18 cellular contexts compared by ENCODE assay signal in genomic region chr14:21219120-21219519, GRCh38. TPM values are rescaled to one million over a fixed set of nuclear protein-coding genes. Genes with fewer than 3 reads are reported as not detected.
A peak's percentile ranks its signal among the peaks of the same experiment; 100 is the strongest.
DNase-seq lines count a peak whose midpoint lies in the region; ATAC-seq and TF ChIP-seq lines count a peak whose summit lies in the region.
"Had no signal": no experiment of that assay in that cellular context is flagged by ENCODE, and none has a peak within 500 bp of the region (broad histone marks: within the 10 kb centered on the region; RNA-seq: fewer than 3 reads in every experiment).

No MANE protein-coding gene starts in this region.

- H3K27me3 Mint-ChIP-seq in activated naive CD4-positive, alpha-beta T cell treated with anti-CD3 and anti-CD28 coated beads for 36 hours (ENCODE audit: low read depth), result no peaks in the 10 kb centered on the region
- H3K27me3 Mint-ChIP-seq in activated naive CD4-positive, alpha-beta T cell treated with anti-CD3 and anti-CD28 coated beads, Interleukin-2, amount 10 ng/mL, durations not matched to agents 7 days and 5 days, result no peaks in the 10 kb centered on the region
- H3K27me3 Mint-ChIP-seq in effector memory CD8-positive, alpha-beta T cell, result no peaks in the 10 kb centered on the region

- H3K27me3 ChIP-seq in RWPE2 (ENCODE audit: insufficient read depth, poor library complexity, severe bottlenecking) (no peaks in the 10 kb centered on the region), skeletal muscle tissue (ENCODE audit: control insufficient read depth in 3 of 3, insufficient read depth in 3 of 3, low read length in 3 of 3) (no peaks in the 10 kb centered on the region), A673 (replicated peaks; ENCODE audit: insufficient read depth, low read depth, low read length, poor library complexity) (no peaks in the 10 kb centered on the region)
- H3K27me3 ChIP-seq: neural progenitor cell, stomach, vagina had no signal

- peaks cover 88% of the 10 kb centered on the region for H3K4me1 Mint-ChIP-seq in activated naive CD4-positive, alpha-beta T cell treated with anti-CD3 and anti-CD28 coated beads for 36 hours (ENCODE audit: low read depth)
- peaks cover 59% of the 10 kb centered on the region for H3K4me1 Mint-ChIP-seq in activated naive CD4-positive, alpha-beta T cell treated with anti-CD3 and anti-CD28 coated beads, Interleukin-2, amount 10 ng/mL, durations not matched to agents 7 days and 5 days
- peaks cover 56 to 72% of the 10 kb centered on the region in 2 donors for H3K4me1 Mint-ChIP-seq in effector memory CD8-positive, alpha-beta T cell (ENCODE audit: low read depth in 2 of 2)

- H3K9me3 ChIP-seq in RWPE2 (ENCODE audit: severe bottlenecking) (no peaks in the 10 kb centered on the region), skeletal muscle tissue (ENCODE audit: control insufficient read depth in 3 of 3, low read length in 3 of 3) (no peaks in the 10 kb centered on the region), A673 (ENCODE audit: low read depth, low read length, poor library complexity, severe bottlenecking) (no peaks in the 10 kb centered on the region)
- H3K9me3 ChIP-seq: stomach, vagina had no signal

- no TSS peak for BruUV-seq in A673 (replicated peaks; lab: Mats Ljungman, UMichigan)

- POLR2A ChIA-PET in A673 (lab: Charles Lee; ENCODE audit: low non-redundant PET), result no interaction called here

- no peak overlapping the region for H3K9ac ChIP-seq in skeletal muscle tissue (ENCODE audit: low read depth in 1 of 3, low read length in 3 of 3)
- H3K9ac ChIP-seq: neural progenitor cell had no signal

- H3K36me3 ChIP-seq in RWPE2 (ENCODE audit: low read depth) (peaks cover 100% of the 10 kb centered on the region), skeletal muscle tissue (ENCODE audit: control insufficient read depth in 3 of 3, insufficient read depth in 3 of 3, low read length in 3 of 3) (peaks cover 12 to 24% (median 15%) of the 10 kb centered on the region in 3 donors), A673 (ENCODE audit: insufficient read depth, low read length, poor library complexity, severe bottlenecking) (peaks cover 96% of the 10 kb centered on the region)

- no peak for ATAC-seq in RWPE2 (ENCODE audit: low read depth)
- no peak for ATAC-seq in effector memory CD8-positive, alpha-beta T cell (replicated peaks)
- ATAC-seq in HG02678 (IDR thresholded peaks at IDR 0.05; ENCODE audit: unreplicated experiment), result no peak
- no peak for ATAC-seq in HG03045 (IDR thresholded peaks at IDR 0.05; ENCODE audit: unreplicated experiment)

- H3K36me3 Mint-ChIP-seq in activated naive CD4-positive, alpha-beta T cell treated with anti-CD3 and anti-CD28 coated beads for 36 hours (ENCODE audit: low read depth), result peaks cover 67% of the 10 kb centered on the region
- H3K36me3 Mint-ChIP-seq in activated naive CD4-positive, alpha-beta T cell treated with anti-CD3 and anti-CD28 coated beads, Interleukin-2, amount 10 ng/mL, durations not matched to agents 7 days and 5 days, result peaks cover 59% of the 10 kb centered on the region
- peaks cover 99% of the 10 kb centered on the region for H3K36me3 Mint-ChIP-seq in effector memory CD8-positive, alpha-beta T cell (ENCODE audit: insufficient read depth)

- intact Hi-C loops in activated naive CD4-positive, alpha-beta T cell treated with anti-CD3 and anti-CD28 coated beads for 36 hours (cut with micrococcal nuclease), result no loop called here
- intact Hi-C loops in A673 (cut with micrococcal nuclease; ENCODE audit: unreplicated experiment), result no loop called here

- TF ChIP-seq CTCF in RWPE2 (IDR thresholded peaks at IDR 0.05; ENCODE audit: poor library complexity, severe bottlenecking) (no peak), A673 (conservative IDR thresholded peaks at IDR 0.05; ENCODE audit: low read depth, low read length) (no peak)

- peak overlapping the region; percentile 27 for H3K27ac ChIP-seq in RWPE2 (ENCODE audit: poor library complexity, severe bottlenecking)
- H3K27ac ChIP-seq in skeletal muscle tissue (ENCODE audit: low read depth, low read length), result peak overlapping the region; percentile 4
- H3K27ac ChIP-seq in A673 (ENCODE audit: low read depth, low read length, poor library complexity, severe bottlenecking), result no peak overlapping the region
- H3K27ac ChIP-seq: neural progenitor cell, vagina had no signal

- CTCF ChIA-PET in activated naive CD4-positive, alpha-beta T cell treated with anti-CD3 and anti-CD28 coated beads for 36 hours (lab: Charles Lee), result no interaction called here
- CTCF ChIA-PET in activated naive CD4-positive, alpha-beta T cell treated with anti-CD3 and anti-CD28 coated beads, Interleukin-2, amount 10 ng/mL, durations not matched to agents 7 days and 5 days (lab: Charles Lee), result no interaction called here
- CTCF ChIA-PET in A673 (lab: Charles Lee), result no interaction called here

- H3K4me1 ChIP-seq in RWPE2 (ENCODE audit: insufficient read depth, poor library complexity, severe bottlenecking) (peaks cover 35% of the 10 kb centered on the region), skeletal muscle tissue (ENCODE audit: control insufficient read depth in 3 of 3, insufficient read depth in 3 of 3, low read length in 3 of 3) (peaks cover 4 to 24% (median 15%) of the 10 kb centered on the region in 3 donors), A673 (ENCODE audit: insufficient read depth, low read length, poor library complexity, severe bottlenecking) (peaks cover 21% of the 10 kb centered on the region)
- H3K4me1 ChIP-seq: neural progenitor cell had no signal

- no peak overlapping the region for H3K4me3 Mint-ChIP-seq in activated naive CD4-positive, alpha-beta T cell treated with anti-CD3 and anti-CD28 coated beads for 36 hours
- no peak overlapping the region for H3K4me3 Mint-ChIP-seq in activated naive CD4-positive, alpha-beta T cell treated with anti-CD3 and anti-CD28 coated beads, Interleukin-2, amount 10 ng/mL, durations not matched to agents 7 days and 5 days
- peak overlapping the region in 1 of 2 donors; percentile 6 for H3K4me3 Mint-ChIP-seq in effector memory CD8-positive, alpha-beta T cell
- H3K4me3 Mint-ChIP-seq: neural progenitor cell had no signal

- no peaks in the 10 kb centered on the region for H3K9me3 Mint-ChIP-seq in activated naive CD4-positive, alpha-beta T cell treated with anti-CD3 and anti-CD28 coated beads for 36 hours
- no peaks in the 10 kb centered on the region for H3K9me3 Mint-ChIP-seq in activated naive CD4-positive, alpha-beta T cell treated with anti-CD3 and anti-CD28 coated beads, Interleukin-2, amount 10 ng/mL, durations not matched to agents 7 days and 5 days
- H3K9me3 Mint-ChIP-seq in effector memory CD8-positive, alpha-beta T cell, result no peaks in the 10 kb centered on the region
- H3K9me3 Mint-ChIP-seq: neural progenitor cell had no signal

- peak overlapping the region; percentile 75 for H3K27ac Mint-ChIP-seq in activated naive CD4-positive, alpha-beta T cell treated with anti-CD3 and anti-CD28 coated beads for 36 hours
- no peak overlapping the region for H3K27ac Mint-ChIP-seq in activated naive CD4-positive, alpha-beta T cell treated with anti-CD3 and anti-CD28 coated beads, Interleukin-2, amount 10 ng/mL, durations not matched to agents 7 days and 5 days
- peak overlapping the region; percentile 2 to 50 for H3K27ac Mint-ChIP-seq in effector memory CD8-positive, alpha-beta T cell
- H3K27ac Mint-ChIP-seq: neural progenitor cell had no signal

- no peak for DNase-seq in activated naive CD4-positive, alpha-beta T cell treated with anti-CD3 and anti-CD28 coated beads for 36 hours
- DNase-seq in activated naive CD4-positive, alpha-beta T cell treated with anti-CD3 and anti-CD28 coated beads, Interleukin-2, amount 10 ng/mL, durations not matched to agents 7 days and 5 days, result no peak
- DNase-seq in RWPE2 (ENCODE audit: low spot score) (no peak), A673 (ENCODE audit: low spot score) (no peak)
- no peak for DNase-seq in effector memory CD8-positive, alpha-beta T cell
- DNase-seq: activated CD8-positive, alpha-beta memory T cell treated with anti-CD3 and anti-CD28 coated beads, Interleukin-2, amount 50 U/mL, for 4 hours; aorta; dermis blood vessel endothelial cell; DMS53; KG1; NCI-H1105 treated with DMSO at 0.1 percent for 48 hours; NCI-H2171 treated with DMSO at 0.1 percent for 48 hours; stomach had no signal

- no peak overlapping the region for H3K4me3 ChIP-seq in RWPE2 (ENCODE audit: severe bottlenecking)
- H3K4me3 ChIP-seq in skeletal muscle tissue (ENCODE audit: low read length in 3 of 3), result no peak overlapping the region
- no peak overlapping the region for H3K4me3 ChIP-seq in A673 (ENCODE audit: low read depth, low read length, poor library complexity, severe bottlenecking)
- H3K4me3 ChIP-seq: neural progenitor cell, stomach, vagina had no signal

RNA-seq across cellular contexts. Expression of gene HNRNPC, which starts 50.1 kb away (rescaled TPM):
- total RNA-seq in activated naive CD4-positive, alpha-beta T cell treated with anti-CD3 and anti-CD28 coated beads for 36 hours, result 1,000 to 10,000 TPM; 1,252 to 1,377 TPM
- total RNA-seq in skeletal muscle tissue, result 440 TPM
- total RNA-seq in A673 (2021), result 934 and 949 TPM in 2 replicates
